ENCODE assay signal across 8 cellular contexts in genomic region chr5:62779010-62779422, GRCh38.
DNase-seq lines count a peak whose midpoint lies in the region; ATAC-seq, FAIRE-seq and TF ChIP-seq lines count a peak whose summit lies in the region.

No MANE protein-coding gene starts in this region.

- DNase-seq in AG08396 (ENCODE audit: low spot score) (peak; percentile 78), GM12892 (ENCODE audit: insufficient read length) (no peak), HT-29 (ENCODE audit: low spot score) (peak; percentile 63), OCI-M1 (lab: John Stamatoyannopoulos, UW) (peak; percentile 65), dermis blood vessel endothelial cell (peak; percentile 74), lower lobe of right lung (no peak), mesenteric fat pad (ENCODE audit: low spot score) (no peak)
- DNase-seq in effector CD8-positive, alpha-beta T cell (lab: John Stamatoyannopoulos, UW): no peak

- no peak overlapping the region for H3K4me3 ChIP-seq in lower lobe of right lung

- peak; percentile 78 to 90 for ATAC-seq in lower lobe of right lung

- H3K27me3 ChIP-seq in lower lobe of right lung (ENCODE audit: low read depth): no peaks in the 10 kb centered on the region

- H3K36me3 ChIP-seq in lower lobe of right lung: no peaks in the 10 kb centered on the region

- peak; percentile 54 for FAIRE-seq in GM12892 (lab: Jason Lieb, UNC)

- H3K27ac ChIP-seq in lower lobe of right lung: no peak overlapping the region

- intact Hi-C loops in lower lobe of right lung (cut with DNase I): no loop called here

- H3K4me1 ChIP-seq in lower lobe of right lung: peaks cover 8% of the 10 kb centered on the region

- H3K9me3 ChIP-seq in lower lobe of right lung: no peaks in the 10 kb centered on the region

- TF ChIP-seq POLR2A in GM12892 (IDR thresholded peaks at IDR 0.05; ENCODE audit: low read depth, low read length): no peak

- TF ChIP-seq CTCF in lower lobe of right lung (IDR thresholded peaks at IDR 0.05): peak; percentile 64

Comparison
In these comparisons a context has a peak if more than half of its experiments do, and no peak if none do; other contexts are left out.
1. DNase-seq: peak in AG08396 (single experiment), HT-29 (single experiment), OCI-M1 (single experiment) and dermis blood vessel endothelial cell (single experiment); none in GM12892 (single experiment), lower lobe of right lung (single experiment), mesenteric fat pad (single experiment) and effector CD8-positive, alpha-beta T cell (single experiment).